Comparison of ENCODE assay signal across 2 cellular contexts in genomic region chr5:173622183-173622582, GRCh38.
TF ChIP-seq lines count a peak whose summit lies in the region.

No MANE protein-coding gene starts in this region.

TF ChIP-seq in K562, 482 proteins besides CTCF, POLR2A, EP300 and RAD21:
- TF ChIP-seq MEIS2 (IDR thresholded peaks at IDR 0.05; ENCODE audit: partially characterized antibody), result peak; percentile 2
- TF ChIP-seq, protein P1, sequence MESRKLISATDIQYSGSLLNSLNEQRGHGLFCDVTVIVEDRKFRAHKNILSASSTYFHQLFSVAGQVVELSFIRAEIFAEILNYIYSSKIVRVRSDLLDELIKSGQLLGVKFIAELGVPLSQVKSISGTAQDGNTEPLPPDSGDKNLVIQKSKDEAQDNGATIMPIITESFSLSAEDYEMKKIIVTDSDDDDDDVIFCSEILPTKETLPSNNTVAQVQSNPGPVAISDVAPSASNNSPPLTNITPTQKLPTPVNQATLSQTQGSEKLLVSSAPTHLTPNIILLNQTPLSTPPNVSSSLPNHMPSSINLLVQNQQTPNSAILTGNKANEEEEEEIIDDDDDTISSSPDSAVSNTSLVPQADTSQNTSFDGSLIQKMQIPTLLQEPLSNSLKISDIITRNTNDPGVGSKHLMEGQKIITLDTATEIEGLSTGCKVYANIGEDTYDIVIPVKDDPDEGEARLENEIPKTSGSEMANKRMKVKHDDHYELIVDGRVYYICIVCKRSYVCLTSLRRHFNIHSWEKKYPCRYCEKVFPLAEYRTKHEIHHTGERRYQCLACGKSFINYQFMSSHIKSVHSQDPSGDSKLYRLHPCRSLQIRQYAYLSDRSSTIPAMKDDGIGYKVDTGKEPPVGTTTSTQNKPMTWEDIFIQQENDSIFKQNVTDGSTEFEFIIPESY (CRISPR knock-in tag; IDR thresholded peaks at IDR 0.05), result 0 out of 2 replicates have a peak, but pooled peaks have one; percentile 27
TF ChIP-seq in K562: peak in this region for 2; not testable (repeated sequence) for 480.

TF ChIP-seq in HepG2, 621 proteins besides CTCF, POLR2A, EP300 and RAD21:
- TF ChIP-seq ZNF460 (CRISPR knock-in tag; IDR thresholded peaks at IDR 0.05; ENCODE audit: borderline replicate concordance), result peak; percentile 76
- TF ChIP-seq, protein P2, sequence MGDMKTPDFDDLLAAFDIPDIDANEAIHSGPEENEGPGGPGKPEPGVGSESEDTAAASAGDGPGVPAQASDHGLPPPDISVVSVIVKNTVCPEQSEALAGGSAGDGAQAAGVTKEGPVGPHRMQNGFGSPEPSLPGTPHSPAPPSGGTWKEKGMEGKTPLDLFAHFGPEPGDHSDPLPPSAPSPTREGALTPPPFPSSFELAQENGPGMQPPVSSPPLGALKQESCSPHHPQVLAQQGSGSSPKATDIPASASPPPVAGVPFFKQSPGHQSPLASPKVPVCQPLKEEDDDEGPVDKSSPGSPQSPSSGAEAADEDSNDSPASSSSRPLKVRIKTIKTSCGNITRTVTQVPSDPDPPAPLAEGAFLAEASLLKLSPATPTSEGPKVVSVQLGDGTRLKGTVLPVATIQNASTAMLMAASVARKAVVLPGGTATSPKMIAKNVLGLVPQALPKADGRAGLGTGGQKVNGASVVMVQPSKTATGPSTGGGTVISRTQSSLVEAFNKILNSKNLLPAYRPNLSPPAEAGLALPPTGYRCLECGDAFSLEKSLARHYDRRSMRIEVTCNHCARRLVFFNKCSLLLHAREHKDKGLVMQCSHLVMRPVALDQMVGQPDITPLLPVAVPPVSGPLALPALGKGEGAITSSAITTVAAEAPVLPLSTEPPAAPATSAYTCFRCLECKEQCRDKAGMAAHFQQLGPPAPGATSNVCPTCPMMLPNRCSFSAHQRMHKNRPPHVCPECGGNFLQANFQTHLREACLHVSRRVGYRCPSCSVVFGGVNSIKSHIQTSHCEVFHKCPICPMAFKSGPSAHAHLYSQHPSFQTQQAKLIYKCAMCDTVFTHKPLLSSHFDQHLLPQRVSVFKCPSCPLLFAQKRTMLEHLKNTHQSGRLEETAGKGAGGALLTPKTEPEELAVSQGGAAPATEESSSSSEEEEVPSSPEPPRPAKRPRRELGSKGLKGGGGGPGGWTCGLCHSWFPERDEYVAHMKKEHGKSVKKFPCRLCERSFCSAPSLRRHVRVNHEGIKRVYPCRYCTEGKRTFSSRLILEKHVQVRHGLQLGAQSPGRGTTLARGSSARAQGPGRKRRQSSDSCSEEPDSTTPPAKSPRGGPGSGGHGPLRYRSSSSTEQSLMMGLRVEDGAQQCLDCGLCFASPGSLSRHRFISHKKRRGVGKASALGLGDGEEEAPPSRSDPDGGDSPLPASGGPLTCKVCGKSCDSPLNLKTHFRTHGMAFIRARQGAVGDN (CRISPR knock-in tag; IDR thresholded peaks at IDR 0.05), result peak; percentile 38; the same call in 1 of the 2 replicates
TF ChIP-seq in HepG2: peak in this region for 2; not testable (repeated sequence) for 619.
